Comparison of ENCODE assay signal across 8 cellular contexts in genomic region chr12:111636209-111636928, GRCh38. TPM values are rescaled to one million over a fixed set of nuclear protein-coding genes. Genes with fewer than 3 reads are reported as not detected.
DNase-seq lines count a peak whose midpoint lies in the region; ATAC-seq and TF ChIP-seq lines count a peak whose summit lies in the region.

No MANE protein-coding gene starts in this region.

- peak overlapping the region; percentile 32 for H3K9ac ChIP-seq in HUES6 (ENCODE audit: low read length)

- TF ChIP-seq POLR2A in spleen (IDR thresholded peaks at IDR 0.05), result no peak

- peak overlapping the region; percentile 10; the same call in 1 of the 2 replicates for H3K27ac ChIP-seq in HUES6 (ENCODE audit: low read depth, low read length)
- H3K27ac ChIP-seq in ectodermal cell (ENCODE audit: insufficient read depth, low read depth, low read length, poor library complexity, severe bottlenecking), result peak overlapping the region; percentile 90
- H3K27ac ChIP-seq in left lung, result peak overlapping the region; percentile 33 to 48
- peak overlapping the region in 6 of 8 donors; percentile 16 to 59 (median 54) for H3K27ac ChIP-seq in spleen

- H3K9me3 ChIP-seq in HUES6 (ENCODE audit: control insufficient read depth, insufficient read depth, low read depth, low read length) (no peaks in the 10 kb centered on the region), ectodermal cell (ENCODE audit: control insufficient read depth, low read length) (no peaks in the 10 kb centered on the region), left lung (no peaks in the 10 kb centered on the region), spleen (no peaks in the 10 kb centered on the region)

- H3K36me3 ChIP-seq in HUES6 (ENCODE audit: control insufficient read depth, insufficient read depth, low read length) (no peaks in the 10 kb centered on the region), ectodermal cell (ENCODE audit: control insufficient read depth, insufficient read depth, low read length) (no peaks in the 10 kb centered on the region), left lung (peaks cover 0 to 11% of the 10 kb centered on the region in 2 donors), spleen (peaks cover 0 to 28% (median 8%) of the 10 kb centered on the region in 6 donors)

- TF ChIP-seq CTCF in left lung (IDR thresholded peaks at IDR 0.05), result no peak
- no peak for TF ChIP-seq CTCF in spleen (IDR thresholded peaks at IDR 0.05 in 8 of 11, conservative IDR thresholded peaks at IDR 0.05 in 3 of 11)
- no peak for TF ChIP-seq CTCF in GM10266 (IDR thresholded peaks at IDR 0.05; ENCODE audit: control insufficient read depth, insufficient read depth, low read depth, missing control alignments)

- intact Hi-C loops in left lung (cut with DNase I), result no loop called here
- intact Hi-C loops in spleen (cut with DNase I; ENCODE audit: low total_unique reads), result no loop called here

- no peaks in the 10 kb centered on the region for H3K27me3 ChIP-seq in HUES6 (ENCODE audit: control insufficient read depth, insufficient read depth, low read length)
- no peaks in the 10 kb centered on the region for H3K27me3 ChIP-seq in ectodermal cell (ENCODE audit: control insufficient read depth, insufficient read depth, low read length, poor library complexity, severe bottlenecking)
- H3K27me3 ChIP-seq in left lung, result no peaks in the 10 kb centered on the region
- H3K27me3 ChIP-seq in spleen (replicated peaks in 1 of 7), result no peaks in the 10 kb centered on the region

- H3K4me3 ChIP-seq in HUES6 (ENCODE audit: low read depth, low read length) (0 out of 2 replicates have a peak overlapping the region, but pooled peaks have one; percentile 9), ectodermal cell (ENCODE audit: insufficient read depth, low read depth, low read length) (no peak overlapping the region), left lung (no peak overlapping the region), spleen (no peak overlapping the region)

- H3K4me1 ChIP-seq in HUES6 (ENCODE audit: control insufficient read depth, insufficient read depth, low read length), result peaks cover 19% of the 10 kb centered on the region
- peaks cover 33% of the 10 kb centered on the region for H3K4me1 ChIP-seq in ectodermal cell (ENCODE audit: control insufficient read depth, insufficient read depth, low read length)
- H3K4me1 ChIP-seq in left lung, result peaks cover 5 to 9% of the 10 kb centered on the region in 2 donors
- H3K4me1 ChIP-seq in spleen, result peaks cover 0 to 22% (median 8%) of the 10 kb centered on the region in 6 donors

- DNase-seq in left lung (peak in 1 of 2 donors; percentile 60), spleen (peak; percentile 47), NCI-H2081 (lab: John Stamatoyannopoulos, UW) (no peak), GM10266 (ENCODE audit: extremely low spot score) (no peak)
- DNase-seq in stimulated activated CD4-positive, alpha-beta T cell treated with anti-CD3 and anti-CD28 coated beads, Interleukin-12 subunit alpha, Interleukin-12 subunit beta, amount 100 ng/mL, for 4 hours, result no peak

- peak; percentile 80 for ATAC-seq in left lung
- no peak for ATAC-seq in GM19467 (IDR thresholded peaks at IDR 0.05; ENCODE audit: unreplicated experiment)

- WGBS in ectodermal cell, 2 experiments, result 12% methylated on average over 19 of the region's 19 CpGs
- WGBS in spleen, 5 donors, result 59 to 87% (median 74%) methylated on average over 17 to 19 of the region's 19 CpGs

RNA-seq across cellular contexts. Expression of gene ATXN2, which starts 37.3 kb away (rescaled TPM):
- 48.4 TPM for polyA plus RNA-seq in ectodermal cell (2013, experiment 1 of 4)
- 52.8 TPM for polyA plus RNA-seq in ectodermal cell (2013, experiment 2 of 4)
- 46.7 TPM for polyA plus RNA-seq in ectodermal cell (2013, experiment 3 of 4)
- 51.4 TPM for polyA plus RNA-seq in ectodermal cell (2013, experiment 4 of 4)
- total RNA-seq in left lung (10 to 100 TPM; 60.9 to 63.3 TPM), spleen (10 to 100 TPM; 51.7 to 77.8 (median 62.7) TPM)
- 10 to 100 TPM in 2 of 3 donors, 1 to 10 TPM in 1; 7.7 to 14.5 (median 10.4) TPM for polyA plus RNA-seq in spleen

RNA-seq across cellular contexts. Expression of gene BRAP, which starts 49.4 kb away (rescaled TPM):
- 19.2 TPM for polyA plus RNA-seq in ectodermal cell (2013, experiment 1 of 4)
- 23.3 TPM for polyA plus RNA-seq in ectodermal cell (2013, experiment 2 of 4)
- 18.4 TPM for polyA plus RNA-seq in ectodermal cell (2013, experiment 3 of 4)
- 22.3 TPM for polyA plus RNA-seq in ectodermal cell (2013, experiment 4 of 4)
- 10 to 100 TPM; 15.2 to 15.3 TPM for total RNA-seq in left lung
- 10 to 100 TPM; 16.0 to 19.6 (median 16.6) TPM for total RNA-seq in spleen
- 1 to 10 TPM; 6.4 to 7.3 (median 6.5) TPM for polyA plus RNA-seq in spleen

RNA-seq across cellular contexts. Expression of gene ACAD10, which starts 49.5 kb away (rescaled TPM):
- polyA plus RNA-seq in ectodermal cell (2013, experiment 1 of 4), result 36.6 TPM
- 41.0 TPM for polyA plus RNA-seq in ectodermal cell (2013, experiment 2 of 4)
- polyA plus RNA-seq in ectodermal cell (2013, experiment 3 of 4), result 34.5 TPM
- polyA plus RNA-seq in ectodermal cell (2013, experiment 4 of 4), result 36.6 TPM
- total RNA-seq in left lung, result 10 to 100 TPM; 19.8 to 23.3 TPM
- 10 to 100 TPM; 24.7 to 40.5 (median 30.0) TPM for total RNA-seq in spleen
- polyA plus RNA-seq in spleen, result 10 to 100 TPM; 10.2 to 18.8 (median 15.8) TPM

Comparison
In these comparisons a context has a peak if more than half of its experiments do, and no peak if none do; other contexts are left out.
1. H3K27ac ChIP-seq: peak in every context shown above with its lines; median percentile 90 in ectodermal cell; 54 in spleen; 40 in left lung; 10 in HUES6.